ENCODE assay signal across 8 cellular contexts in genomic region chr1:223129229-223129851, GRCh38. TPM values are rescaled to one million over a fixed set of nuclear protein-coding genes. Genes with fewer than 3 reads are reported as not detected.
DNase-seq lines count a peak whose midpoint lies in the region; ATAC-seq and TF ChIP-seq lines count a peak whose summit lies in the region.

No MANE protein-coding gene starts in this region.

- no peak overlapping the region for H3K27ac Mint-ChIP-seq in activated CD4-positive, alpha-beta memory T cell treated with anti-CD3 and anti-CD28 coated beads for 36 hours
- H3K27ac Mint-ChIP-seq in mesothelial cell of epicardium = no peak overlapping the region

- peak; percentile 88 for TF ChIP-seq CTCF in mesothelial cell of epicardium (IDR thresholded peaks at IDR 0.05; ENCODE audit: unreplicated experiment)

- peaks cover 6% of the 10 kb centered on the region for H3K4me1 ChIP-seq in effector memory CD4-positive, alpha-beta T cell (ENCODE audit: control insufficient read depth, insufficient read depth, low read length, poor library complexity, severe bottlenecking)

- CTCF ChIA-PET in activated CD4-positive, alpha-beta memory T cell treated with anti-CD3 and anti-CD28 coated beads for 36 hours (lab: Charles Lee) = interaction anchor here (0.7 to 2.2 kb wide), 14 partner anchors 8 to 558 kb away, joined by 3 to 14 read pairs (median 4); partner anchors contain the start of genes SUSD4 and TLR5

- ATAC-seq in GM18861 (IDR thresholded peaks at IDR 0.05; ENCODE audit: unreplicated experiment) = peak; percentile 44

- no peak overlapping the region for H3K4me3 Mint-ChIP-seq in activated CD4-positive, alpha-beta memory T cell treated with anti-CD3 and anti-CD28 coated beads for 36 hours
- H3K4me3 Mint-ChIP-seq in mesothelial cell of epicardium = peak overlapping the region; percentile 53

- peak in 49 of 76 experiments; percentile 4 to 62 (median 33) for DNase-seq in HUDEP-2 (lab: John Stamatoyannopoulos, UW; ENCODE audit: unreplicated experiment in 76 of 76)
- DNase-seq in activated CD4-positive, alpha-beta memory T cell treated with anti-CD3 and anti-CD28 coated beads for 36 hours = peak; percentile 71
- DNase-seq in effector memory CD4-positive, alpha-beta T cell = peak; percentile 17 to 45 (median 17)
- DNase-seq in mesothelial cell of epicardium (ENCODE audit: low spot score in 2 of 2, unreplicated experiment in 2 of 2) = peak; percentile 65 to 86
- DNase-seq in stimulated activated CD8-positive, alpha-beta memory T cell treated with anti-CD3 and anti-CD28 coated beads, Interleukin-4, amount 100 ng/mL, for 24 hours (ENCODE audit: low read depth) = peak; percentile 58
- DNase-seq in NCI-H1930 (lab: John Stamatoyannopoulos, UW) = no peak
- DNase-seq in A172 (ENCODE audit: low spot score) = no peak

- no peaks in the 10 kb centered on the region for H3K36me3 ChIP-seq in effector memory CD4-positive, alpha-beta T cell (ENCODE audit: control insufficient read depth, insufficient read depth, low read length)

- no peak overlapping the region for H3K27ac ChIP-seq in effector memory CD4-positive, alpha-beta T cell (ENCODE audit: insufficient read depth, low read length, poor library complexity, severe bottlenecking)

- no peaks in the 10 kb centered on the region for H3K9me3 Mint-ChIP-seq in activated CD4-positive, alpha-beta memory T cell treated with anti-CD3 and anti-CD28 coated beads for 36 hours
- H3K9me3 Mint-ChIP-seq in mesothelial cell of epicardium = no peaks in the 10 kb centered on the region

- no peaks in the 10 kb centered on the region for H3K9me3 ChIP-seq in effector memory CD4-positive, alpha-beta T cell (ENCODE audit: control insufficient read depth, low read length)

- H3K27me3 Mint-ChIP-seq in activated CD4-positive, alpha-beta memory T cell treated with anti-CD3 and anti-CD28 coated beads for 36 hours = peaks cover 10% of the 10 kb centered on the region
- H3K27me3 Mint-ChIP-seq in mesothelial cell of epicardium (ENCODE audit: low read depth) = peaks cover 28% of the 10 kb centered on the region

- H3K27me3 ChIP-seq in effector memory CD4-positive, alpha-beta T cell (replicated peaks; ENCODE audit: control insufficient read depth, insufficient read depth, low read length, poor library complexity, severe bottlenecking) = no peaks in the 10 kb centered on the region

- intact Hi-C loops in activated CD4-positive, alpha-beta memory T cell treated with anti-CD3 and anti-CD28 coated beads for 36 hours (cut with micrococcal nuclease) = no loop called here

- POLR2A ChIA-PET in activated CD4-positive, alpha-beta memory T cell treated with anti-CD3 and anti-CD28 coated beads for 36 hours (lab: Charles Lee) = no interaction called here

- no peaks in the 10 kb centered on the region for H3K36me3 Mint-ChIP-seq in activated CD4-positive, alpha-beta memory T cell treated with anti-CD3 and anti-CD28 coated beads for 36 hours
- H3K36me3 Mint-ChIP-seq in mesothelial cell of epicardium = no peaks in the 10 kb centered on the region

- H3K4me3 ChIP-seq in effector memory CD4-positive, alpha-beta T cell (ENCODE audit: insufficient read depth, low read depth, low read length, poor library complexity, severe bottlenecking) = no peak overlapping the region

- peaks cover 13% of the 10 kb centered on the region for H3K4me1 Mint-ChIP-seq in activated CD4-positive, alpha-beta memory T cell treated with anti-CD3 and anti-CD28 coated beads for 36 hours (ENCODE audit: low read depth)
- H3K4me1 Mint-ChIP-seq in mesothelial cell of epicardium = peaks cover 11% of the 10 kb centered on the region

RNA-seq across cellular contexts. Expression of gene TLR5, which starts 13.7 kb away (rescaled TPM):
- under 1 TPM; 0.29 to 0.48 TPM for total RNA-seq in activated CD4-positive, alpha-beta memory T cell treated with anti-CD3 and anti-CD28 coated beads for 36 hours
- total RNA-seq in mesothelial cell of epicardium = 2.5 to 3.8 TPM (median 3.1 TPM) in 3 replicates
- total RNA-seq in A172 (2014; rRNA removed; shearing (Covaris generic)) = not detected in 2 replicates

Comparison
In these comparisons a context has a peak if more than half of its experiments do, and no peak if none do; other contexts are left out.
1. DNase-seq: peak in HUDEP-2 (49 of 76), activated CD4-positive, alpha-beta memory T cell treated with anti-CD3 and anti-CD28 coated beads for 36 hours (single experiment), effector memory CD4-positive, alpha-beta T cell (3 of 3), mesothelial cell of epicardium (2 of 2) and stimulated activated CD8-positive, alpha-beta memory T cell treated with anti-CD3 and anti-CD28 coated beads, Interleukin-4, amount 100 ng/mL, for 24 hours (single experiment); none in NCI-H1930 (0 of 2) and A172 (single experiment).